ENCODE assay signal across 1 cellular context in the genomic region with DNA sequence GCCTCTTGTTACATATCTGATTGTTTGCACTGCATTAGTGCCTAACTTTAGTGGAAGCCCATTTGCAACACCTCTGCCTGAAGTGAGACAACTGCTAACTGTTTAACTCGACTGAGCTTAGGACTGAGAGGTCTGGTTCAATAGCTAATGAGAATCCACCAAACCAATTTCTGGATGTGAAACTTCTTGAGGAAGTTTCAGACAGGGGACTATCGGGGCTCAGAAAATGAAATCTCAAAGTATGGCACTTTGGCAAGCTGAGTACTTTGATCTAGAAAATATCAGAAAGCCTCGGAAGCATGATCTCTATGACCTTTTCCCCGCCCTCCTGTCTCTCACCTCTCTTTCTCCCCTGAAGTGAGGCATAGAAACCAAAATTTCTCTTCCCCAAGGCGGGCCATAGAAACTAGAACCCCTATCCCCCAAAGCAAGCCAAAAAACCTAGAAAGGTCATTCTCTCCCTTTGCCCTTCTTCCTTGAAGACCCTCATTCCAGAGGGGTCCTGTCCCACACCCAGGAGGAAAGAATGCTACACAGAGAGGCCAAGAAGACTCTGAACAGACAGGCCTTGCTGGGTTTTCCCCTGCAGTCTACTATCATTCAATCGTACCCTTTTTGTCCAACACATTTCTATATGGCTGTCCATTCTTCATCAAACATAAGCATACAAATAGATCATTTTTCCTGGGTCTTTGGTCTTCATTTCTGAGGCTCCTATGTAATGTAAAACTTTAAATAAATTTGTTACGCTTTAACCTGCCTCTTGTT.
TF ChIP-seq lines count a peak whose summit lies in the region.

No MANE protein-coding gene starts in this region.

TF ChIP-seq in GM23338, 12 proteins besides CTCF, POLR2A, EP300 and RAD21:
- TF ChIP-seq, protein P1, sequence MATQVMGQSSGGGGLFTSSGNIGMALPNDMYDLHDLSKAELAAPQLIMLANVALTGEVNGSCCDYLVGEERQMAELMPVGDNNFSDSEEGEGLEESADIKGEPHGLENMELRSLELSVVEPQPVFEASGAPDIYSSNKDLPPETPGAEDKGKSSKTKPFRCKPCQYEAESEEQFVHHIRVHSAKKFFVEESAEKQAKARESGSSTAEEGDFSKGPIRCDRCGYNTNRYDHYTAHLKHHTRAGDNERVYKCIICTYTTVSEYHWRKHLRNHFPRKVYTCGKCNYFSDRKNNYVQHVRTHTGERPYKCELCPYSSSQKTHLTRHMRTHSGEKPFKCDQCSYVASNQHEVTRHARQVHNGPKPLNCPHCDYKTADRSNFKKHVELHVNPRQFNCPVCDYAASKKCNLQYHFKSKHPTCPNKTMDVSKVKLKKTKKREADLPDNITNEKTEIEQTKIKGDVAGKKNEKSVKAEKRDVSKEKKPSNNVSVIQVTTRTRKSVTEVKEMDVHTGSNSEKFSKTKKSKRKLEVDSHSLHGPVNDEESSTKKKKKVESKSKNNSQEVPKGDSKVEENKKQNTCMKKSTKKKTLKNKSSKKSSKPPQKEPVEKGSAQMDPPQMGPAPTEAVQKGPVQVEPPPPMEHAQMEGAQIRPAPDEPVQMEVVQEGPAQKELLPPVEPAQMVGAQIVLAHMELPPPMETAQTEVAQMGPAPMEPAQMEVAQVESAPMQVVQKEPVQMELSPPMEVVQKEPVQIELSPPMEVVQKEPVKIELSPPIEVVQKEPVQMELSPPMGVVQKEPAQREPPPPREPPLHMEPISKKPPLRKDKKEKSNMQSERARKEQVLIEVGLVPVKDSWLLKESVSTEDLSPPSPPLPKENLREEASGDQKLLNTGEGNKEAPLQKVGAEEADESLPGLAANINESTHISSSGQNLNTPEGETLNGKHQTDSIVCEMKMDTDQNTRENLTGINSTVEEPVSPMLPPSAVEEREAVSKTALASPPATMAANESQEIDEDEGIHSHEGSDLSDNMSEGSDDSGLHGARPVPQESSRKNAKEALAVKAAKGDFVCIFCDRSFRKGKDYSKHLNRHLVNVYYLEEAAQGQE (IDR thresholded peaks at IDR 0.05; ENCODE audit: unreplicated experiment): no peak
- no peak for TF ChIP-seq NANOG (IDR thresholded peaks at IDR 0.05; ENCODE audit: borderline replicate concordance)
- TF ChIP-seq ZNF331 (CRISPR knock-in tag; IDR thresholded peaks at IDR 0.05; ENCODE audit: low read depth): no peak
- TF ChIP-seq ZNF114 (CRISPR knock-in tag; IDR thresholded peaks at IDR 0.05): no peak
- no peak for TF ChIP-seq CREB1 (CRISPR knock-in tag; IDR thresholded peaks at IDR 0.05; ENCODE audit: low read depth)
- TF ChIP-seq, protein P2, sequence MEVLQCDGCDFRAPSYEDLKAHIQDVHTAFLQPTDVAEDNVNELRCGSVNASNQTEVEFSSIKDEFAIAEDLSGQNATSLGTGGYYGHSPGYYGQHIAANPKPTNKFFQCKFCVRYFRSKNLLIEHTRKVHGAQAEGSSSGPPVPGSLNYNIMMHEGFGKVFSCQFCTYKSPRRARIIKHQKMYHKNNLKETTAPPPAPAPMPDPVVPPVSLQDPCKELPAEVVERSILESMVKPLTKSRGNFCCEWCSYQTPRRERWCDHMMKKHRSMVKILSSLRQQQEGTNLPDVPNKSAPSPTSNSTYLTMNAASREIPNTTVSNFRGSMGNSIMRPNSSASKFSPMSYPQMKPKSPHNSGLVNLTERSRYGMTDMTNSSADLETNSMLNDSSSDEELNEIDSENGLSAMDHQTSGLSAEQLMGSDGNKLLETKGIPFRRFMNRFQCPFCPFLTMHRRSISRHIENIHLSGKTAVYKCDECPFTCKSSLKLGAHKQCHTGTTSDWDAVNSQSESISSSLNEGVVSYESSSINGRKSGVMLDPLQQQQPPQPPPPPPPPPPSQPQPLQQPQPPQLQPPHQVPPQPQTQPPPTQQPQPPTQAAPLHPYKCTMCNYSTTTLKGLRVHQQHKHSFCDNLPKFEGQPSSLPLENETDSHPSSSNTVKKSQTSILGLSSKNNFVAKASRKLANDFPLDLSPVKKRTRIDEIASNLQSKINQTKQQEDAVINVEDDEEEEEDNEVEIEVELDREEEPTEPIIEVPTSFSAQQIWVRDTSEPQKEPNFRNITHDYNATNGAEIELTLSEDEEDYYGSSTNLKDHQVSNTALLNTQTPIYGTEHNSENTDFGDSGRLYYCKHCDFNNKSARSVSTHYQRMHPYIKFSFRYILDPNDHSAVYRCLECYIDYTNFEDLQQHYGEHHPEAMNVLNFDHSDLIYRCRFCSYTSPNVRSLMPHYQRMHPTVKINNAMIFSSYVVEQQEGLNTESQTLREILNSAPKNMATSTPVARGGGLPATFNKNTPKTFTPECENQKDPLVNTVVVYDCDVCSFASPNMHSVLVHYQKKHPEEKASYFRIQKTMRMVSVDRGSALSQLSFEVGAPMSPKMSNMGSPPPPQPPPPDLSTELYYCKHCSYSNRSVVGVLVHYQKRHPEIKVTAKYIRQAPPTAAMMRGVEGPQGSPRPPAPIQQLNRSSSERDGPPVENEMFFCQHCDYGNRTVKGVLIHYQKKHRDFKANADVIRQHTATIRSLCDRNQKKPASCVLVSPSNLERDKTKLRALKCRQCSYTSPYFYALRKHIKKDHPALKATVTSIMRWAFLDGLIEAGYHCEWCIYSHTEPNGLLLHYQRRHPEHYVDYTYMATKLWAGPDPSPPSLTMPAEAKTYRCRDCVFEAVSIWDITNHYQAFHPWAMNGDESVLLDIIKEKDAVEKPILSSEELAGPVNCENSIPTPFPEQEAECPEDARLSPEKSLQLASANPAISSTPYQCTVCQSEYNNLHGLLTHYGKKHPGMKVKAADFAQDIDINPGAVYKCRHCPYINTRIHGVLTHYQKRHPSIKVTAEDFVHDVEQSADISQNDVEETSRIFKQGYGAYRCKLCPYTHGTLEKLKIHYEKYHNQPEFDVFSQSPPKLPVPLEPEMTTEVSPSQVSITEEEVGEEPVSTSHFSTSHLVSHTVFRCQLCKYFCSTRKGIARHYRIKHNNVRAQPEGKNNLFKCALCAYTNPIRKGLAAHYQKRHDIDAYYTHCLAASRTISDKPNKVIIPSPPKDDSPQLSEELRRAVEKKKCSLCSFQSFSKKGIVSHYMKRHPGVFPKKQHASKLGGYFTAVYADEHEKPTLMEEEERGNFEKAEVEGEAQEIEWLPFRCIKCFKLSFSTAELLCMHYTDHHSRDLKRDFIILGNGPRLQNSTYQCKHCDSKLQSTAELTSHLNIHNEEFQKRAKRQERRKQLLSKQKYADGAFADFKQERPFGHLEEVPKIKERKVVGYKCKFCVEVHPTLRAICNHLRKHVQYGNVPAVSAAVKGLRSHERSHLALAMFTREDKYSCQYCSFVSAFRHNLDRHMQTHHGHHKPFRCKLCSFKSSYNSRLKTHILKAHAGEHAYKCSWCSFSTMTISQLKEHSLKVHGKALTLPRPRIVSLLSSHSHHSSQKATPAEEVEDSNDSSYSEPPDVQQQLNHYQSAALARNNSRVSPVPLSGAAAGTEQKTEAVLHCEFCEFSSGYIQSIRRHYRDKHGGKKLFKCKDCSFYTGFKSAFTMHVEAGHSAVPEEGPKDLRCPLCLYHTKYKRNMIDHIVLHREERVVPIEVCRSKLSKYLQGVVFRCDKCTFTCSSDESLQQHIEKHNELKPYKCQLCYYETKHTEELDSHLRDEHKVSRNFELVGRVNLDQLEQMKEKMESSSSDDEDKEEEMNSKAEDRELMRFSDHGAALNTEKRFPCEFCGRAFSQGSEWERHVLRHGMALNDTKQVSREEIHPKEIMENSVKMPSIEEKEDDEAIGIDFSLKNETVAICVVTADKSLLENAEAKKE (CRISPR knock-in tag; IDR thresholded peaks at IDR 0.05): no peak
- TF ChIP-seq EZH2phosphoT487 (IDR thresholded peaks at IDR 0.05; ENCODE audit: unreplicated experiment): no peak
- no peak for TF ChIP-seq STAT1 (IDR thresholded peaks at IDR 0.05; ENCODE audit: unreplicated experiment)
- no peak for TF ChIP-seq JUNB (IDR thresholded peaks at IDR 0.05; ENCODE audit: unreplicated experiment)
- TF ChIP-seq, protein P3, sequence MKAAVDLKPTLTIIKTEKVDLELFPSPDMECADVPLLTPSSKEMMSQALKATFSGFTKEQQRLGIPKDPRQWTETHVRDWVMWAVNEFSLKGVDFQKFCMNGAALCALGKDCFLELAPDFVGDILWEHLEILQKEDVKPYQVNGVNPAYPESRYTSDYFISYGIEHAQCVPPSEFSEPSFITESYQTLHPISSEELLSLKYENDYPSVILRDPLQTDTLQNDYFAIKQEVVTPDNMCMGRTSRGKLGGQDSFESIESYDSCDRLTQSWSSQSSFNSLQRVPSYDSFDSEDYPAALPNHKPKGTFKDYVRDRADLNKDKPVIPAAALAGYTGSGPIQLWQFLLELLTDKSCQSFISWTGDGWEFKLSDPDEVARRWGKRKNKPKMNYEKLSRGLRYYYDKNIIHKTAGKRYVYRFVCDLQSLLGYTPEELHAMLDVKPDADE (IDR thresholded peaks at IDR 0.05): no peak
- TF ChIP-seq POLR2AphosphoS5 (IDR thresholded peaks at IDR 0.05; ENCODE audit: low read depth): no peak
- no peak for TF ChIP-seq EZH2 (IDR thresholded peaks at IDR 0.05; ENCODE audit: low read depth, unreplicated experiment)
